Comparison of ENCODE assay signal across 12 cellular contexts in genomic region chr16:85162478-85163277, GRCh38. TPM values are rescaled to one million over a fixed set of nuclear protein-coding genes. Genes with fewer than 3 reads are reported as not detected.
DNase-seq lines count a peak whose midpoint lies in the region; ATAC-seq, FAIRE-seq and TF ChIP-seq lines count a peak whose summit lies in the region.
"Had no signal": no experiment of that assay in that cellular context is flagged by ENCODE, and none has a peak within 500 bp of the region (broad histone marks: within the 10 kb centered on the region; RNA-seq: fewer than 3 reads in every experiment).

No MANE protein-coding gene starts in this region.

- no peaks in the 10 kb centered on the region for H3K79me2 ChIP-seq in GM23248 (ENCODE audit: insufficient read depth)
- no peaks in the 10 kb centered on the region for H3K79me2 ChIP-seq in astrocyte (ENCODE audit: insufficient read depth, low read length)

- no peak for TF ChIP-seq CTCF in astrocyte (IDR thresholded peaks at IDR 0.05; ENCODE audit: insufficient read depth, low read depth, low read length)

- H4K20me1 ChIP-seq in GM23248 (ENCODE audit: insufficient read depth) (no peaks in the 10 kb centered on the region), astrocyte (ENCODE audit: insufficient read depth, low read length) (no peaks in the 10 kb centered on the region)

- H2AFZ ChIP-seq in GM23248 (peak overlapping the region; percentile 43; the same call in 1 of the 2 replicates), astrocyte (ENCODE audit: low read depth, low read length) (peak overlapping the region; percentile 18)

- FAIRE-seq in astrocyte (lab: Jason Lieb, UNC): peak; percentile 26
- FAIRE-seq: colon had no signal

- peaks cover 2% of the 10 kb centered on the region for H3K27me3 Mint-ChIP-seq in astrocyte (ENCODE audit: low read depth, unreplicated experiment)

- DNase-seq in GM23248 (peak; percentile 95), astrocyte (ENCODE audit: low read depth) (peak; percentile 82), iris pigment epithelial cell (ENCODE audit: low read depth) (peak; percentile 79), cerebellar nuclear complex (lab: John Stamatoyannopoulos, UW) (no peak)
- DNase-seq: activated CD4-positive, alpha-beta T cell treated with anti-CD3 and anti-CD28 coated beads for 48 hours; midbrain; NCI-H526 had no signal

- H3K27ac ChIP-seq in GM23248 (peak overlapping the region; percentile 63), astrocyte (ENCODE audit: low read depth, low read length) (peak overlapping the region; percentile 2), stomach smooth muscle (ENCODE audit: low read length) (peak overlapping the region; percentile 46)

- H3K4me1 ChIP-seq in GM23248 (ENCODE audit: insufficient read depth) (peaks cover 28% of the 10 kb centered on the region), astrocyte (ENCODE audit: insufficient read depth, low read length) (peaks cover 30% of the 10 kb centered on the region), stomach smooth muscle (ENCODE audit: control insufficient read depth, insufficient read depth, low read length) (peaks cover 60% of the 10 kb centered on the region)

- H3K27me3 ChIP-seq in GM23248 (replicated peaks; ENCODE audit: insufficient read depth) (no peaks in the 10 kb centered on the region), astrocyte (ENCODE audit: insufficient read depth, low read length) (peaks cover 3% of the 10 kb centered on the region), stomach smooth muscle (ENCODE audit: control insufficient read depth in 1 of 2, insufficient read depth in 2 of 2, low read length in 2 of 2) (no peaks in the 10 kb centered on the region)

- H3K36me3 Mint-ChIP-seq in astrocyte (ENCODE audit: low read depth, unreplicated experiment): no peaks in the 10 kb centered on the region

- no peaks in the 10 kb centered on the region for H3K36me3 ChIP-seq in GM23248 (ENCODE audit: low read depth)
- H3K36me3 ChIP-seq in astrocyte (ENCODE audit: insufficient read depth, low read length): no peaks in the 10 kb centered on the region
- H3K36me3 ChIP-seq in stomach smooth muscle (ENCODE audit: control insufficient read depth in 2 of 2, insufficient read depth in 2 of 2, low read length in 2 of 2): no peaks in the 10 kb centered on the region

- H3F3A ChIP-seq in GM23248 (ENCODE audit: insufficient read depth): peaks cover 26% of the 10 kb centered on the region

- peak overlapping the region; percentile 42 for H3K9ac ChIP-seq in GM23248
- H3K9ac ChIP-seq in astrocyte (ENCODE audit: low read length): peak overlapping the region; percentile 25
- no peak overlapping the region for H3K9ac ChIP-seq in stomach smooth muscle (ENCODE audit: low read length in 2 of 2)

- peak overlapping the region; percentile 81 for H3K4me2 ChIP-seq in GM23248 (ENCODE audit: unreplicated experiment)
- H3K4me2 ChIP-seq in astrocyte (ENCODE audit: low read length): peak overlapping the region; percentile 61

- H3K9me3 ChIP-seq in GM23248 (ENCODE audit: low read depth) (no peaks in the 10 kb centered on the region), astrocyte (ENCODE audit: insufficient read depth, low read depth, low read length) (no peaks in the 10 kb centered on the region), stomach smooth muscle (ENCODE audit: control insufficient read depth in 2 of 2, low read length in 2 of 2) (no peaks in the 10 kb centered on the region)

- peaks cover 33% of the 10 kb centered on the region for H3K4me1 Mint-ChIP-seq in astrocyte (ENCODE audit: low read depth, unreplicated experiment)

- in situ Hi-C loops in GM23248 (cut with MboI): no loop called here

- peak overlapping the region; percentile 46 for H3K4me3 ChIP-seq in GM23248
- no peak overlapping the region for H3K4me3 ChIP-seq in astrocyte (ENCODE audit: insufficient read depth, low read depth, low read length)
- H3K4me3 ChIP-seq in stomach smooth muscle (ENCODE audit: low read length in 2 of 2): peak overlapping the region in 1 of 2 donors; percentile 35

- 32 to 40% methylated on average over 31 to 36 of the region's 36 CpGs for WGBS in GM23248 (ENCODE audit: low coverage in 1 of 2, low lambda C conversion rate in 2 of 2, missing lambda C conversion rate in 2 of 2), 2 experiments

- H3K27ac Mint-ChIP-seq in astrocyte (ENCODE audit: unreplicated experiment): peak overlapping the region; percentile 81

- ATAC-seq in GM21515 (IDR thresholded peaks at IDR 0.05; ENCODE audit: unreplicated experiment) (no peak), GM18520 (IDR thresholded peaks at IDR 0.05; ENCODE audit: unreplicated experiment) (no peak), HG03457 (IDR thresholded peaks at IDR 0.05; ENCODE audit: unreplicated experiment) (no peak)

- H3K9me2 ChIP-seq in GM23248 (ENCODE audit: insufficient read depth): no peaks in the 10 kb centered on the region

- no peak overlapping the region for H3K4me3 Mint-ChIP-seq in astrocyte (ENCODE audit: unreplicated experiment)

- no peaks in the 10 kb centered on the region for H3K9me3 Mint-ChIP-seq in astrocyte (ENCODE audit: unreplicated experiment)

RNA-seq across cellular contexts. Expression of gene CIBAR2, which starts 50.4 kb away (rescaled TPM):
- total RNA-seq in GM23248 (2014; rRNA removed; shearing (Covaris generic)): not detected in 2 replicates
- polyA plus RNA-seq in GM23248 (2016; fragmentation: Nextera tagmentation; extraction: Ambion mirVana): not detected in 2 replicates
- not detected in 2 replicates for total RNA-seq in astrocyte

Comparison
In these comparisons a context has a peak if more than half of its experiments do, and no peak if none do; other contexts are left out.
1. DNase-seq: peak in GM23248 (single experiment), astrocyte (single experiment) and iris pigment epithelial cell (single experiment); none in cerebellar nuclear complex (0 of 2).
2. H3K27ac ChIP-seq: peak in every context shown above with its lines; median percentile 63 in GM23248; 46 in stomach smooth muscle; 2 in astrocyte.
3. H3K9ac ChIP-seq: peak in GM23248 (single experiment) and astrocyte (single experiment); none in stomach smooth muscle (0 of 2).